22 cellular contexts compared by ENCODE assay signal in the genomic region with DNA sequence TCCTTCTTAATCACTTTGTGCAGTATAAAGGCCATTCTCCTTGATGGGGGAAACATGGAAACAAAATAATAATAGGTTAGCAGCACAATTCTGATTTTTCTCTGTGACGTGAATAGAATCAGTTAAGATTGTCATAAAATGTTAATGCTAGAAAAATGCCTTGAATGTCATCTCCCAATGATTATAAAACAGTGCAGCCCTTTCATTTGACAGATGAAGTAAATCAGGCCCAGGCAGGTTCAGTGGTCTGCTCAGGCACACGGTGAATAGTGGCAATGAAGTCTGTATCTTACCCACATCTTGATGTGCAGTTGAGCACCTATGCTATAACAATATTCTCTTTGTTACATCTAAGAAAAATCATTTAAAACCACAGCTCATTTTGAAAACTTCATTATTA.
"Had no signal": no experiment of that assay in that cellular context is flagged by ENCODE, and none has a peak within 500 bp of the region (broad histone marks: within the 10 kb centered on the region; RNA-seq: fewer than 3 reads in every experiment).

No MANE protein-coding gene starts in this region.

- H3K27ac ChIP-seq: left lung, lower lobe of right lung, ovary, right atrium auricular region, right lobe of liver, tibial nerve, uterus had no signal

- H3K4me2 ChIP-seq: smooth muscle cell had no signal

- H3K4me3 ChIP-seq: left lung, lower lobe of right lung, mucosa of descending colon, ovary, right atrium auricular region, right lobe of liver, smooth muscle cell, tibial nerve, uterus had no signal

- H3K27me3 ChIP-seq: left lung, ovary, right atrium auricular region, right lobe of liver, tibial nerve, uterus had no signal

- DNase-seq: hippocampal formation; kidney; left colon; left lung; lower lobe of right lung; mesendoderm; midbrain; mucosa of descending colon; naive thymus-derived CD4-positive, alpha-beta T cell; ovary; right lobe of liver; stimulated activated CD4-positive, alpha-beta T cell treated with anti-CD3 and anti-CD28 coated beads, Interleukin-1b, Interleukin-23, amount 100 ng/mL, for 48 hours; stimulated activated CD4-positive, alpha-beta T cell treated with anti-CD3 and anti-CD28 coated beads, Interleukin-2, amount 100 ng/mL, for 48 hours; stimulated activated CD4-positive, alpha-beta T cell treated with anti-CD3 and anti-CD28 coated beads, Interleukin-4, amount 100 ng/mL, for 4 hours; stimulated activated CD8-positive, alpha-beta memory T cell treated with anti-CD3 and anti-CD28 coated beads, Interleukin-4, amount 100 ng/mL, for 48 hours; stimulated activated naive CD4-positive, alpha-beta T cell treated with Interleukin-2 at 50 U/mL for 16 hours; stimulated activated naive CD8-positive, alpha-beta T cell treated with anti-CD3 and anti-CD28 coated beads, Interleukin-15, amount 100 ng/mL, for 72 hours; substantia nigra; uterus had no signal

- H3K9me3 ChIP-seq: left lung, lower lobe of right lung, mucosa of descending colon, ovary, right atrium auricular region, right lobe of liver, tibial nerve, uterus had no signal

- FAIRE-seq: kidney had no signal

- H3K36me3 ChIP-seq: left lung, lower lobe of right lung, ovary, right atrium auricular region, right lobe of liver, tibial nerve, uterus had no signal

- H3K4me1 ChIP-seq: lower lobe of right lung, right atrium auricular region, uterus had no signal
